Comparison of ENCODE assay signal across 11 cellular contexts in genomic region chr16:11495066-11495407, GRCh38.
DNase-seq lines count a peak whose midpoint lies in the region; ATAC-seq, FAIRE-seq and TF ChIP-seq lines count a peak whose summit lies in the region.
"Had no signal": no experiment of that assay in that cellular context is flagged by ENCODE, and none has a peak within 500 bp of the region (broad histone marks: within the 10 kb centered on the region; RNA-seq: fewer than 3 reads in every experiment).

No MANE protein-coding gene starts in this region.

- in situ Hi-C loops in G401 (cut with HindIII; ENCODE audit: low sequenced_read_pairs), result no loop called here
- in situ Hi-C loops in GM13977 (cut with MboI; ENCODE audit: low pct_unique_long_range_greater_than_20kb, low sequenced_read_pairs, unreplicated experiment), result no loop called here

- 80 to 82% methylated on average over 5 of the region's 5 CpGs for WGBS in pancreas, 2 donors

- no peaks in the 10 kb centered on the region for H3K9me3 Mint-ChIP-seq in CD4-positive, alpha-beta T cell
- no peaks in the 10 kb centered on the region for H3K9me3 Mint-ChIP-seq in activated CD8-positive, alpha-beta T cell treated with anti-CD3 and anti-CD28 coated beads, Interleukin-2, amount 10 ng/mL, durations not matched to agents 7 days and 5 days (ENCODE audit: insufficient read depth)

- H3K27me3 Mint-ChIP-seq in CD4-positive, alpha-beta T cell, result no peaks in the 10 kb centered on the region
- H3K27me3 Mint-ChIP-seq in activated CD8-positive, alpha-beta T cell treated with anti-CD3 and anti-CD28 coated beads, Interleukin-2, amount 10 ng/mL, durations not matched to agents 7 days and 5 days (ENCODE audit: low read depth), result no peaks in the 10 kb centered on the region

- no peaks in the 10 kb centered on the region for H3K27me3 ChIP-seq in CD4-positive, alpha-beta T cell (ENCODE audit: control insufficient read depth, insufficient read depth, low read length)
- H3K27me3 ChIP-seq in pancreas, result no peaks in the 10 kb centered on the region
- H3K27me3 ChIP-seq: MG63 had no signal

- POLR2A ChIA-PET in CD4-positive, alpha-beta T cell (lab: Charles Lee), result no interaction called here
- POLR2A ChIA-PET in HEK293T (lab: Yijun Ruan, JAX), result no interaction called here
- POLR2A ChIA-PET in activated CD8-positive, alpha-beta T cell treated with anti-CD3 and anti-CD28 coated beads, Interleukin-2, amount 10 ng/mL, durations not matched to agents 7 days and 5 days (lab: Charles Lee), result interaction anchor here (1.0 to 1.1 kb wide), 2 partner anchors 12 to 22 kb away, joined by 3 read pairs; no protein-coding TSS in a partner anchor

- TF ChIP-seq CTCF in CD4-positive, alpha-beta T cell (IDR thresholded peaks at IDR 0.05), result no peak
- TF ChIP-seq CTCF in pancreas (IDR thresholded peaks at IDR 0.05) (no peak), GM13977 (IDR thresholded peaks at IDR 0.05; ENCODE audit: extremely low read depth, insufficient read depth, missing control alignments) (no peak)

- no peaks in the 10 kb centered on the region for H3K9me3 ChIP-seq in CD4-positive, alpha-beta T cell (ENCODE audit: control insufficient read depth, low read length)
- H3K9me3 ChIP-seq in pancreas, result no peaks in the 10 kb centered on the region

- H3K4me1 ChIP-seq in pancreas, result peaks cover 13 to 25% (median 19%) of the 10 kb centered on the region in 3 donors

- peaks cover 31% of the 10 kb centered on the region for H3K4me1 Mint-ChIP-seq in CD4-positive, alpha-beta T cell (ENCODE audit: low read depth)
- peaks cover 41% of the 10 kb centered on the region for H3K4me1 Mint-ChIP-seq in activated CD8-positive, alpha-beta T cell treated with anti-CD3 and anti-CD28 coated beads, Interleukin-2, amount 10 ng/mL, durations not matched to agents 7 days and 5 days (ENCODE audit: low read depth)

- no peak overlapping the region for H3K4me3 ChIP-seq in pancreas
- H3K4me3 ChIP-seq: MG63 had no signal

- intact Hi-C loops in CD4-positive, alpha-beta T cell (cut with DNase I, micrococcal nuclease), result no loop called here
- intact Hi-C loops in pancreas (cut with DNase I), result no loop called here

- H3K36me3 Mint-ChIP-seq in CD4-positive, alpha-beta T cell (ENCODE audit: low read depth), result no peaks in the 10 kb centered on the region
- peaks cover 2% of the 10 kb centered on the region for H3K36me3 Mint-ChIP-seq in activated CD8-positive, alpha-beta T cell treated with anti-CD3 and anti-CD28 coated beads, Interleukin-2, amount 10 ng/mL, durations not matched to agents 7 days and 5 days (ENCODE audit: low read depth)

- peak overlapping the region; percentile 76 for H3K27ac Mint-ChIP-seq in CD4-positive, alpha-beta T cell
- H3K27ac Mint-ChIP-seq in activated CD8-positive, alpha-beta T cell treated with anti-CD3 and anti-CD28 coated beads, Interleukin-2, amount 10 ng/mL, durations not matched to agents 7 days and 5 days, result peak overlapping the region; percentile 72

- FAIRE-seq in pancreas (lab: Jason Lieb, UNC), result no peak
- FAIRE-seq: RCC 7860 had no signal

- no peak overlapping the region for H3K4me3 Mint-ChIP-seq in CD4-positive, alpha-beta T cell
- H3K4me3 Mint-ChIP-seq in activated CD8-positive, alpha-beta T cell treated with anti-CD3 and anti-CD28 coated beads, Interleukin-2, amount 10 ng/mL, durations not matched to agents 7 days and 5 days, result no peak overlapping the region

- H3K27ac ChIP-seq in CD4-positive, alpha-beta T cell (ENCODE audit: low read depth, low read length), result no peak overlapping the region
- H3K27ac ChIP-seq in pancreas, result peak overlapping the region in 3 of 4 donors; percentile 17 to 55 (median 34)

- DNase-seq in CD4-positive, alpha-beta T cell, result no peak
- DNase-seq in HEK293T (ENCODE audit: extremely low spot score) (no peak), pancreas (no peak), G401 (ENCODE audit: low spot score) (no peak), GM13977 (ENCODE audit: low spot score) (no peak)
- no peak for DNase-seq in activated CD8-positive, alpha-beta T cell treated with anti-CD3 and anti-CD28 coated beads, Interleukin-2, amount 10 ng/mL, durations not matched to agents 7 days and 5 days
- DNase-seq: NCI-H446, T1000 had no signal

- no peaks in the 10 kb centered on the region for H3K36me3 ChIP-seq in pancreas
- H3K36me3 ChIP-seq: MG63 had no signal

- CTCF ChIA-PET in CD4-positive, alpha-beta T cell (lab: Charles Lee), result no interaction called here
- CTCF ChIA-PET in HEK293T (lab: Yijun Ruan, JAX), result no interaction called here
- CTCF ChIA-PET in activated CD8-positive, alpha-beta T cell treated with anti-CD3 and anti-CD28 coated beads, Interleukin-2, amount 10 ng/mL, durations not matched to agents 7 days and 5 days (lab: Charles Lee), result interaction anchor here (0.9 to 1.8 kb wide), 2 partner anchors 37 to 220 kb away, joined by 3 to 8 read pairs; no protein-coding TSS in a partner anchor

- no peak for ATAC-seq in CD4-positive, alpha-beta T cell (ENCODE audit: poor library complexity)
- no peak for ATAC-seq in activated CD8-positive, alpha-beta T cell treated with anti-CD3 and anti-CD28 coated beads, Interleukin-2, amount 10 ng/mL, durations not matched to agents 7 days and 5 days
- ATAC-seq in pancreas (no peak), HG03097 (IDR thresholded peaks at IDR 0.05; ENCODE audit: low FRiP score, unreplicated experiment) (no peak)

TF ChIP-seq in HEK293T, 16 proteins besides CTCF, POLR2A, EP300 and RAD21:
- TF ChIP-seq LEF1 (IDR thresholded peaks at IDR 0.05; ENCODE audit: borderline replicate concordance) (no peak), ZNF384 (IDR thresholded peaks at IDR 0.05) (peak; percentile 65; the same call in 1 of the 2 replicates)
